Comparison of ENCODE assay signal across 11 cellular contexts in the genomic region with DNA sequence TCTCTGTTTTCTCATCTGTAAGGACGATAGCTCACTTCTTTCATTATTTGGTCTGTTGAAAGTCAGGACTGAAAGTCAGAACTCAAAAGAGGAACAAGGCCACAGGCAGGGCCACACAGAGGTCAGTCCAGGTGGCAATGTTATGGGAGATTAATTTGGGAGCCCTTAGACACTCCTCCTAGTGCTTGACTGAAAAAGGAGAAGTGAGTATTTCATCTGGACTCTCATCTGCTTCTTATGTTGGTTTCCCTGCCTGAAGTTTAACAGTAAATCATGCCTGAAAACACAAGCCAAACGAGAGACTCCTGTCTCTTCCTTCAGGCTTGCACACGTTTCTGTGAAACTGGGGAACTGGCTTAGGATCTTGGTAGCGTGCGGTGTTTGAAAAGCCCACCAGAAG.
DNase-seq lines count a peak whose midpoint lies in the region; ATAC-seq lines count a peak whose summit lies in the region.
"Had no signal": no experiment of that assay in that cellular context is flagged by ENCODE, and none has a peak within 500 bp of the region (broad histone marks: within the 10 kb centered on the region; RNA-seq: fewer than 3 reads in every experiment).

No MANE protein-coding gene starts in this region.

- H3K27ac ChIP-seq in naive thymus-derived CD4-positive, alpha-beta T cell (ENCODE audit: low read depth, low read length): no peak overlapping the region

- in situ Hi-C loops in KBM-7 (cut with MboI; ENCODE audit: low pct_unique_long_range_greater_than_20kb, low sequenced_read_pairs): no loop called here

- CTCF ChIA-PET in naive thymus-derived CD4-positive, alpha-beta T cell (lab: Charles Lee): no interaction called here

- no peak overlapping the region for H3K4me3 Mint-ChIP-seq in naive thymus-derived CD4-positive, alpha-beta T cell

- intact Hi-C loops in naive thymus-derived CD4-positive, alpha-beta T cell (cut with micrococcal nuclease): no loop called here

- H3K4me3 ChIP-seq in naive thymus-derived CD4-positive, alpha-beta T cell (ENCODE audit: low read length): no peak overlapping the region

- no peaks in the 10 kb centered on the region for H3K36me3 ChIP-seq in naive thymus-derived CD4-positive, alpha-beta T cell (ENCODE audit: control insufficient read depth in 2 of 3, insufficient read depth in 3 of 3, low read length in 3 of 3)

- ATAC-seq in GM19025 (IDR thresholded peaks at IDR 0.05; ENCODE audit: low read depth, unreplicated experiment): peak; percentile 71
- peak; percentile 78 for ATAC-seq in HG02759 (IDR thresholded peaks at IDR 0.05; ENCODE audit: unreplicated experiment)
- peak; percentile 65 for ATAC-seq in naive thymus-derived CD4-positive, alpha-beta T cell

- H3K9me3 ChIP-seq in naive thymus-derived CD4-positive, alpha-beta T cell (ENCODE audit: control insufficient read depth in 2 of 3, low read length in 3 of 3): peaks cover 0 to 12% (median 0%) of the 10 kb centered on the region in 3 experiments

- peaks cover 5 to 30% (median 16%) of the 10 kb centered on the region in 11 donors for H3K9me3 Mint-ChIP-seq in naive thymus-derived CD4-positive, alpha-beta T cell

- no peaks in the 10 kb centered on the region for H3K27me3 ChIP-seq in naive thymus-derived CD4-positive, alpha-beta T cell (ENCODE audit: control insufficient read depth in 2 of 2, insufficient read depth in 2 of 2, low read length in 2 of 2)

- no peaks in the 10 kb centered on the region for H3K4me1 Mint-ChIP-seq in naive thymus-derived CD4-positive, alpha-beta T cell

- peaks cover 0 to 22% (median 8%) of the 10 kb centered on the region in 5 donors for H3K27me3 Mint-ChIP-seq in naive thymus-derived CD4-positive, alpha-beta T cell

- H3K4me1 ChIP-seq in naive thymus-derived CD4-positive, alpha-beta T cell (ENCODE audit: control insufficient read depth in 2 of 2, insufficient read depth in 2 of 2, low read length in 2 of 2): no peaks in the 10 kb centered on the region

- H3K36me3 Mint-ChIP-seq in naive thymus-derived CD4-positive, alpha-beta T cell: peaks cover 0 to 12% (median 8%) of the 10 kb centered on the region in 5 donors

- DNase-seq in KBM-7 (peak; percentile 58), NCI-H1092 treated with DMSO at 0.1 percent for 48 hours (lab: John Stamatoyannopoulos, UW) (no peak), NCI-H187 treated with DMSO at 0.1 percent for 48 hours (lab: John Stamatoyannopoulos, UW) (no peak), NCI-H748 (lab: John Stamatoyannopoulos, UW; ENCODE audit: unreplicated experiment) (no peak)
- DNase-seq in naive thymus-derived CD4-positive, alpha-beta T cell: no peak
- DNase-seq in activated effector memory CD4-positive, alpha-beta T cell treated with Interleukin-2 at 50 U/mL for 16 hours: no peak
- DNase-seq: mammary epithelial cell, NCI-H1092, T1000 had no signal

- POLR2A ChIA-PET in naive thymus-derived CD4-positive, alpha-beta T cell (lab: Charles Lee): no interaction called here

- H3K27ac Mint-ChIP-seq in naive thymus-derived CD4-positive, alpha-beta T cell: no peak overlapping the region
